Comparison of ENCODE assay signal across 8 cellular contexts in genomic region chr22:41204992-41205900, GRCh38. TPM values are rescaled to one million over a fixed set of nuclear protein-coding genes. Genes with fewer than 3 reads are reported as not detected.
DNase-seq lines count a peak whose midpoint lies in the region; ATAC-seq, FAIRE-seq and TF ChIP-seq lines count a peak whose summit lies in the region.

Gene L3MBTL2, plus strand, starts transcription at chr22:41205312. Its CDS starts 51 bp downstream, at chr22:41205363.

- H3K9me3 ChIP-seq in HUES64 (ENCODE audit: insufficient read depth, low read depth, low read length): no peaks in the 10 kb centered on the region
- H3K9me3 ChIP-seq in OCI-LY1 (ENCODE audit: low read length): no peaks in the 10 kb centered on the region
- H3K9me3 ChIP-seq in mesodermal cell (ENCODE audit: control insufficient read depth, low read length): no peaks in the 10 kb centered on the region

- H3K27me3 Mint-ChIP-seq in Calu3 (ENCODE audit: unreplicated experiment): peaks cover 17% of the 10 kb centered on the region

- BruUV-seq in Calu3 (replicated peaks; lab: Mats Ljungman, UMichigan): TSS peak; percentile 83

- H3K4me1 ChIP-seq in HUES64 (ENCODE audit: insufficient read depth, low read length) (no peaks in the 10 kb centered on the region), OCI-LY1 (ENCODE audit: insufficient read depth, low read length, severe bottlenecking) (peaks cover 14% of the 10 kb centered on the region), mesodermal cell (ENCODE audit: control insufficient read depth, insufficient read depth, low read length, poor library complexity, severe bottlenecking) (no peaks in the 10 kb centered on the region)

- H3K4me3 Mint-ChIP-seq in Calu3 (ENCODE audit: low read depth, unreplicated experiment): peak within 1 kb of the TSS; percentile 93

- no peaks in the 10 kb centered on the region for H3K9me3 Mint-ChIP-seq in Calu3 (ENCODE audit: low read depth, unreplicated experiment)

- H3K27me3 ChIP-seq in HUES64 (ENCODE audit: insufficient read depth, low read length): peaks cover 3% of the 10 kb centered on the region; the same call in 1 of the 2 replicates
- no peaks in the 10 kb centered on the region for H3K27me3 ChIP-seq in OCI-LY1 (ENCODE audit: insufficient read depth, low read length)

- peak; percentile 99 for DNase-seq in Calu3
- peak; percentile 99 for DNase-seq in activated CD8-positive, alpha-beta memory T cell treated with anti-CD3 and anti-CD28 coated beads, Interleukin-2, amount 50 U/mL, for 4 hours
- peak; percentile 94 to 98 for DNase-seq in stimulated activated CD8-positive, alpha-beta memory T cell treated with anti-CD3 and anti-CD28 coated beads, Interleukin-15, amount 100 ng/mL, for 4 hours (ENCODE audit: low read depth in 2 of 2)

- no peaks in the 10 kb centered on the region for H4K20me1 ChIP-seq in OCI-LY1 (ENCODE audit: insufficient read depth, low read length)

- H3K4me3 ChIP-seq in HUES64 (ENCODE audit: low read length): peak within 1 kb of the TSS; percentile 83
- peak within 1 kb of the TSS; percentile 97 for H3K4me3 ChIP-seq in OCI-LY1 (ENCODE audit: low read depth, low read length, poor library complexity, severe bottlenecking)
- peak within 1 kb of the TSS; percentile 91 for H3K4me3 ChIP-seq in mesodermal cell (ENCODE audit: extremely low read depth, insufficient read depth, low read length, poor library complexity, severe bottlenecking)

- no peak within 1 kb of the TSS for H2AFZ ChIP-seq in OCI-LY1 (ENCODE audit: low read length)

- no peaks in the 10 kb centered on the region for H3F3A ChIP-seq in OCI-LY1 (ENCODE audit: insufficient read depth, low read length)

- TF ChIP-seq CTCF in Calu3 (IDR thresholded peaks at IDR 0.05; ENCODE audit: unreplicated experiment) (no peak), OCI-LY1 (IDR thresholded peaks at IDR 0.05; ENCODE audit: low read length) (no peak)

- CTCF ChIA-PET in Calu3 (lab: Charles Lee): interaction anchor here (0.6 kb wide), 1 partner anchor 176 kb away, joined by 5 read pairs; no protein-coding TSS in a partner anchor

- H3K9me2 ChIP-seq in OCI-LY1 (ENCODE audit: low read depth, low read length): no peaks in the 10 kb centered on the region

- 4% methylated on average over 47 of the region's 47 CpGs for WGBS in HUES64
- 5 to 7% methylated on average over 32 to 34 of the region's 47 CpGs for WGBS in mesodermal cell (ENCODE audit: insufficient coverage in 2 of 2), 2 experiments

- peak within 1 kb of the TSS; percentile 95 for H3K4me2 ChIP-seq in OCI-LY1 (ENCODE audit: low read length)

- intact Hi-C loops in Calu3 (cut with micrococcal nuclease; ENCODE audit: unreplicated experiment): no loop called here

- FAIRE-seq in endometrium (lab: Jason Lieb, UNC): peak; percentile 95

- H3K36me3 ChIP-seq in HUES64 (ENCODE audit: insufficient read depth, low read length) (peaks cover 10% of the 10 kb centered on the region), OCI-LY1 (ENCODE audit: insufficient read depth, low read length) (peaks cover 9% of the 10 kb centered on the region), mesodermal cell (ENCODE audit: control insufficient read depth, insufficient read depth, low read length) (peaks cover 17% of the 10 kb centered on the region)

- H3K9ac ChIP-seq in HUES64 (ENCODE audit: low read depth, low read length): peak within 1 kb of the TSS; percentile 91
- peak within 1 kb of the TSS; percentile 97 for H3K9ac ChIP-seq in OCI-LY1 (ENCODE audit: low read length)

- peak within 1 kb of the TSS; percentile 98 for H3K27ac Mint-ChIP-seq in Calu3 (ENCODE audit: unreplicated experiment)

- H3K79me2 ChIP-seq in OCI-LY1 (ENCODE audit: insufficient read depth, low read length): peaks cover 5% of the 10 kb centered on the region

- H3K36me3 Mint-ChIP-seq in Calu3 (ENCODE audit: insufficient read depth, unreplicated experiment): peaks cover 19% of the 10 kb centered on the region

- H3K4me1 Mint-ChIP-seq in Calu3 (ENCODE audit: low read depth, unreplicated experiment): peaks cover 24% of the 10 kb centered on the region

- peak; percentile 96 for ATAC-seq in GM21447 (IDR thresholded peaks at IDR 0.05; ENCODE audit: unreplicated experiment)

- H3K27ac ChIP-seq in HUES64 (ENCODE audit: low read depth, low read length) (peak within 1 kb of the TSS; percentile 76), OCI-LY1 (ENCODE audit: low read depth, low read length, poor library complexity, severe bottlenecking) (peak within 1 kb of the TSS; percentile 67), mesodermal cell (ENCODE audit: low read depth, low read length, severe bottlenecking) (peak within 1 kb of the TSS; percentile 45)

RNA-seq across cellular contexts. Expression of gene L3MBTL2, which starts in this region (rescaled TPM):
- total RNA-seq in Calu3 (2022): 27.0 and 28.2 TPM in 2 replicates
- 18.8 TPM for polyA plus RNA-seq in HUES64 (2013, experiment 1 of 2)
- polyA plus RNA-seq in HUES64 (2013, experiment 2 of 2): 17.5 TPM
- polyA plus RNA-seq in mesodermal cell (2013, experiment 1 of 2): 8.6 TPM
- 8.2 TPM for polyA plus RNA-seq in mesodermal cell (2013, experiment 2 of 2)

Comparison
In these comparisons a context has a peak if more than half of its experiments do, and no peak if none do; other contexts are left out.
1. Peak in every context shown above with its lines: DNase-seq, ATAC-seq, H3K4me3 ChIP-seq and H3K27ac ChIP-seq.